In genomic region chr17:16377804-16378400, GRCh38 we compare ENCODE assay signal across 1 cellular context.
TF ChIP-seq lines count a peak whose summit lies in the region.

No MANE protein-coding gene starts in this region.

TF ChIP-seq in GM23338, 12 proteins besides CTCF, POLR2A, EP300 and RAD21 (continued from another document):
- TF ChIP-seq, protein P1, sequence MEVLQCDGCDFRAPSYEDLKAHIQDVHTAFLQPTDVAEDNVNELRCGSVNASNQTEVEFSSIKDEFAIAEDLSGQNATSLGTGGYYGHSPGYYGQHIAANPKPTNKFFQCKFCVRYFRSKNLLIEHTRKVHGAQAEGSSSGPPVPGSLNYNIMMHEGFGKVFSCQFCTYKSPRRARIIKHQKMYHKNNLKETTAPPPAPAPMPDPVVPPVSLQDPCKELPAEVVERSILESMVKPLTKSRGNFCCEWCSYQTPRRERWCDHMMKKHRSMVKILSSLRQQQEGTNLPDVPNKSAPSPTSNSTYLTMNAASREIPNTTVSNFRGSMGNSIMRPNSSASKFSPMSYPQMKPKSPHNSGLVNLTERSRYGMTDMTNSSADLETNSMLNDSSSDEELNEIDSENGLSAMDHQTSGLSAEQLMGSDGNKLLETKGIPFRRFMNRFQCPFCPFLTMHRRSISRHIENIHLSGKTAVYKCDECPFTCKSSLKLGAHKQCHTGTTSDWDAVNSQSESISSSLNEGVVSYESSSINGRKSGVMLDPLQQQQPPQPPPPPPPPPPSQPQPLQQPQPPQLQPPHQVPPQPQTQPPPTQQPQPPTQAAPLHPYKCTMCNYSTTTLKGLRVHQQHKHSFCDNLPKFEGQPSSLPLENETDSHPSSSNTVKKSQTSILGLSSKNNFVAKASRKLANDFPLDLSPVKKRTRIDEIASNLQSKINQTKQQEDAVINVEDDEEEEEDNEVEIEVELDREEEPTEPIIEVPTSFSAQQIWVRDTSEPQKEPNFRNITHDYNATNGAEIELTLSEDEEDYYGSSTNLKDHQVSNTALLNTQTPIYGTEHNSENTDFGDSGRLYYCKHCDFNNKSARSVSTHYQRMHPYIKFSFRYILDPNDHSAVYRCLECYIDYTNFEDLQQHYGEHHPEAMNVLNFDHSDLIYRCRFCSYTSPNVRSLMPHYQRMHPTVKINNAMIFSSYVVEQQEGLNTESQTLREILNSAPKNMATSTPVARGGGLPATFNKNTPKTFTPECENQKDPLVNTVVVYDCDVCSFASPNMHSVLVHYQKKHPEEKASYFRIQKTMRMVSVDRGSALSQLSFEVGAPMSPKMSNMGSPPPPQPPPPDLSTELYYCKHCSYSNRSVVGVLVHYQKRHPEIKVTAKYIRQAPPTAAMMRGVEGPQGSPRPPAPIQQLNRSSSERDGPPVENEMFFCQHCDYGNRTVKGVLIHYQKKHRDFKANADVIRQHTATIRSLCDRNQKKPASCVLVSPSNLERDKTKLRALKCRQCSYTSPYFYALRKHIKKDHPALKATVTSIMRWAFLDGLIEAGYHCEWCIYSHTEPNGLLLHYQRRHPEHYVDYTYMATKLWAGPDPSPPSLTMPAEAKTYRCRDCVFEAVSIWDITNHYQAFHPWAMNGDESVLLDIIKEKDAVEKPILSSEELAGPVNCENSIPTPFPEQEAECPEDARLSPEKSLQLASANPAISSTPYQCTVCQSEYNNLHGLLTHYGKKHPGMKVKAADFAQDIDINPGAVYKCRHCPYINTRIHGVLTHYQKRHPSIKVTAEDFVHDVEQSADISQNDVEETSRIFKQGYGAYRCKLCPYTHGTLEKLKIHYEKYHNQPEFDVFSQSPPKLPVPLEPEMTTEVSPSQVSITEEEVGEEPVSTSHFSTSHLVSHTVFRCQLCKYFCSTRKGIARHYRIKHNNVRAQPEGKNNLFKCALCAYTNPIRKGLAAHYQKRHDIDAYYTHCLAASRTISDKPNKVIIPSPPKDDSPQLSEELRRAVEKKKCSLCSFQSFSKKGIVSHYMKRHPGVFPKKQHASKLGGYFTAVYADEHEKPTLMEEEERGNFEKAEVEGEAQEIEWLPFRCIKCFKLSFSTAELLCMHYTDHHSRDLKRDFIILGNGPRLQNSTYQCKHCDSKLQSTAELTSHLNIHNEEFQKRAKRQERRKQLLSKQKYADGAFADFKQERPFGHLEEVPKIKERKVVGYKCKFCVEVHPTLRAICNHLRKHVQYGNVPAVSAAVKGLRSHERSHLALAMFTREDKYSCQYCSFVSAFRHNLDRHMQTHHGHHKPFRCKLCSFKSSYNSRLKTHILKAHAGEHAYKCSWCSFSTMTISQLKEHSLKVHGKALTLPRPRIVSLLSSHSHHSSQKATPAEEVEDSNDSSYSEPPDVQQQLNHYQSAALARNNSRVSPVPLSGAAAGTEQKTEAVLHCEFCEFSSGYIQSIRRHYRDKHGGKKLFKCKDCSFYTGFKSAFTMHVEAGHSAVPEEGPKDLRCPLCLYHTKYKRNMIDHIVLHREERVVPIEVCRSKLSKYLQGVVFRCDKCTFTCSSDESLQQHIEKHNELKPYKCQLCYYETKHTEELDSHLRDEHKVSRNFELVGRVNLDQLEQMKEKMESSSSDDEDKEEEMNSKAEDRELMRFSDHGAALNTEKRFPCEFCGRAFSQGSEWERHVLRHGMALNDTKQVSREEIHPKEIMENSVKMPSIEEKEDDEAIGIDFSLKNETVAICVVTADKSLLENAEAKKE (CRISPR knock-in tag; IDR thresholded peaks at IDR 0.05), result no peak
- TF ChIP-seq ZNF114 (CRISPR knock-in tag; IDR thresholded peaks at IDR 0.05) (no peak), STAT1 (IDR thresholded peaks at IDR 0.05; ENCODE audit: unreplicated experiment) (no peak)
